Comparison of ENCODE assay signal across 22 cellular contexts in the genomic region with DNA sequence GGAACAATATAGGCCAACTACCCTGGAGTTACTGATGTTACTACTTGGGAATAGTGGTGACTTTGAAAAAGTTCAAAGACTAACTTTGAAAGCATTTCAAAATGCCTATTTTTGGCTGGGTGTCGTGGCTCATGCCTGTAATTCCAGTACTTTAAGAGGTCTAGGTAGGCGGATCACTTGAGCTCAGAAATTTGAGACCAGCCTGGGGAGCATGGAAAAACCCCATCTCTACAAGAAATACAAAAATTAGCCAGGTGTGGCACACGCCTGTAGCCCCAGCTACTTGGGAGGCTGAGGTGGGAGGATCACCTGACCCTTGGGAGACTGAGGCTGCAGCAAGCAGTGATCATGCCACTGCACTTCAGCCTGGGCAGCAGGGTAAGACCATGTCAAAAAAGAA.
DNase-seq lines count a peak whose midpoint lies in the region; ATAC-seq, FAIRE-seq and TF ChIP-seq lines count a peak whose summit lies in the region.
"Had no signal": no experiment of that assay in that cellular context is flagged by ENCODE, and none has a peak within 500 bp of the region (broad histone marks: within the 10 kb centered on the region; RNA-seq: fewer than 3 reads in every experiment).

No MANE protein-coding gene starts in this region.

- peak overlapping the region; percentile 33 for H3K4me2 ChIP-seq in smooth muscle cell
- H3K4me2 ChIP-seq: GM23338 had no signal

- peak overlapping the region; percentile 20 for H3K27ac ChIP-seq in smooth muscle cell (ENCODE audit: low read depth)

- no peaks in the 10 kb centered on the region for H3K79me2 ChIP-seq in smooth muscle cell (ENCODE audit: low read depth)

- H3K4me3 ChIP-seq in smooth muscle cell: no peak overlapping the region
- H3K4me3 ChIP-seq: GM23338 had no signal

- peaks cover 14% of the 10 kb centered on the region for H3K4me1 ChIP-seq in smooth muscle cell (ENCODE audit: low read depth)

- peaks cover 6% of the 10 kb centered on the region for H3K27me3 Mint-ChIP-seq in brain
- peaks cover 9% of the 10 kb centered on the region for H3K27me3 Mint-ChIP-seq in stimulated activated naive CD8-positive, alpha-beta T cell treated with anti-CD3 and anti-CD28 coated beads, Interleukin-15, amount 100 ng/mL, for 72 hours

- H3K4me3 Mint-ChIP-seq in brain: peak overlapping the region in 3 of 5 experiments; percentile 24 to 56 (median 33)
- H3K4me3 Mint-ChIP-seq in stimulated activated naive CD8-positive, alpha-beta T cell treated with anti-CD3 and anti-CD28 coated beads, Interleukin-15, amount 100 ng/mL, for 72 hours: no peak overlapping the region
- H3K4me3 Mint-ChIP-seq: B cell, GM23338 had no signal

- no peaks in the 10 kb centered on the region for H3K36me3 Mint-ChIP-seq in brain

- no peaks in the 10 kb centered on the region for H3K9me3 ChIP-seq in smooth muscle cell (replicated peaks; ENCODE audit: low read depth)

- TF ChIP-seq CTCF in brain (conservative IDR thresholded peaks at IDR 0.05) (no peak), smooth muscle cell (IDR thresholded peaks at IDR 0.05; ENCODE audit: borderline replicate concordance, insufficient read depth, poor library complexity, severe bottlenecking) (no peak)

- peak; percentile 14 for FAIRE-seq in GM12892 (lab: Jason Lieb, UNC)
- FAIRE-seq: GM18507 had no signal

- H3F3A ChIP-seq in smooth muscle cell (ENCODE audit: low read depth): peaks cover 18% of the 10 kb centered on the region

- H4K20me1 ChIP-seq in smooth muscle cell (ENCODE audit: low read depth): no peaks in the 10 kb centered on the region

- 56% methylated on average over 3 of the region's 3 CpGs for WGBS in smooth muscle cell (ENCODE audit: low lambda C conversion rate)

- H3K9me3 Mint-ChIP-seq in brain: peaks cover 2 to 10% (median 3%) of the 10 kb centered on the region in 5 experiments
- H3K9me3 Mint-ChIP-seq in stimulated activated naive CD8-positive, alpha-beta T cell treated with anti-CD3 and anti-CD28 coated beads, Interleukin-15, amount 100 ng/mL, for 72 hours: peaks cover 8 to 13% of the 10 kb centered on the region in 2 donors
- H3K9me3 Mint-ChIP-seq: GM23338 had no signal

- ATAC-seq in HG03039 (IDR thresholded peaks at IDR 0.05; ENCODE audit: unreplicated experiment): no peak
- ATAC-seq in stimulated activated naive CD8-positive, alpha-beta T cell treated with anti-CD3 and anti-CD28 coated beads, Interleukin-15, amount 100 ng/mL, for 72 hours: no peak
- ATAC-seq: GM23338 had no signal

- H2AFZ ChIP-seq in smooth muscle cell (ENCODE audit: low read depth): no peak overlapping the region
- H2AFZ ChIP-seq: GM23338 had no signal

- H3K27ac Mint-ChIP-seq in brain: peak overlapping the region in 1 of 5 experiments; percentile 66
- H3K27ac Mint-ChIP-seq in stimulated activated naive CD8-positive, alpha-beta T cell treated with anti-CD3 and anti-CD28 coated beads, Interleukin-15, amount 100 ng/mL, for 72 hours: no peak overlapping the region
- H3K27ac Mint-ChIP-seq: B cell, GM23338 had no signal

- no peaks in the 10 kb centered on the region for H3K27me3 ChIP-seq in smooth muscle cell (ENCODE audit: low read depth)

- peaks cover 24% of the 10 kb centered on the region for H3K4me1 Mint-ChIP-seq in brain
- peaks cover 45% of the 10 kb centered on the region for H3K4me1 Mint-ChIP-seq in stimulated activated naive CD8-positive, alpha-beta T cell treated with anti-CD3 and anti-CD28 coated beads, Interleukin-15, amount 100 ng/mL, for 72 hours

- no peak for TF ChIP-seq POLR2A in GM12892 (IDR thresholded peaks at IDR 0.05; ENCODE audit: low read depth, low read length)

- no peaks in the 10 kb centered on the region for H3K36me3 ChIP-seq in smooth muscle cell (ENCODE audit: low read depth)

- H3K9ac ChIP-seq in smooth muscle cell (ENCODE audit: low read depth): no peak overlapping the region

- no peak for DNase-seq in GM12892 (ENCODE audit: insufficient read length)
- DNase-seq in M059J (ENCODE audit: low read depth): peak; percentile 29
- no peak for DNase-seq in smooth muscle cell (lab: John Stamatoyannopoulos, UW; ENCODE audit: unreplicated experiment)
- DNase-seq in stimulated activated naive CD8-positive, alpha-beta T cell treated with anti-CD3 and anti-CD28 coated beads, Interleukin-15, amount 100 ng/mL, for 72 hours: no peak
- DNase-seq in HuH-7.5 (ENCODE audit: low spot score): no peak
- DNase-seq: COR-L47, DMS 273 treated with DMSO at 0.1 percent for 48 hours, GDM1, Kasumi-1, NCI-H1105 treated with DMSO at 0.1 percent for 48 hours, NCI-H1694, NCI-H2227 treated with DMSO at 0.1 percent for 48 hours, NCI-H510A treated with DMSO at 0.1 percent for 48 hours, NCI-H774, RPMI8226, SIG-M5, T-helper 1 cell had no signal

Comparison
In these comparisons a context has a peak if more than half of its experiments do, and no peak if none do; other contexts are left out.
1. H3K4me3 Mint-ChIP-seq: peak in brain (3 of 5); none in stimulated activated naive CD8-positive, alpha-beta T cell treated with anti-CD3 and anti-CD28 coated beads, Interleukin-15, amount 100 ng/mL, for 72 hours (0 of 2).